Comparison of ENCODE assay signal across 27 cellular contexts in genomic region chr5:86129009-86129408, GRCh38.
"Had no signal": no experiment of that assay in that cellular context is flagged by ENCODE, and none has a peak within 500 bp of the region (broad histone marks: within the 10 kb centered on the region; RNA-seq: fewer than 3 reads in every experiment).

No MANE protein-coding gene starts in this region.

- H3K27me3 ChIP-seq: colonic mucosa, dorsolateral prefrontal cortex, esophagus muscularis mucosa, esophagus squamous epithelium, foreskin keratinocyte, gastrocnemius medialis, gastroesophageal sphincter, heart left ventricle, heart right ventricle had no signal

- H3K36me3 ChIP-seq: colonic mucosa, esophagus muscularis mucosa, esophagus squamous epithelium, gastrocnemius medialis, gastroesophageal sphincter, heart left ventricle, heart right ventricle had no signal

- H3K9me3 ChIP-seq: colonic mucosa, esophagus muscularis mucosa, esophagus squamous epithelium, gastrocnemius medialis, gastroesophageal sphincter, heart left ventricle, heart right ventricle had no signal

- H3K4me3 ChIP-seq: colonic mucosa, coronary artery, dorsolateral prefrontal cortex, esophagus muscularis mucosa, esophagus squamous epithelium, gastrocnemius medialis, gastroesophageal sphincter, heart left ventricle, heart right ventricle had no signal

- H3K4me1 ChIP-seq: colonic mucosa, esophagus squamous epithelium, foreskin keratinocyte, gastrocnemius medialis, gastroesophageal sphincter, heart left ventricle, heart right ventricle had no signal

- H3K27ac ChIP-seq: colonic mucosa, coronary artery, dorsolateral prefrontal cortex, epithelial cell of prostate, esophagus muscularis mucosa, esophagus squamous epithelium, foreskin keratinocyte, gastrocnemius medialis, gastroesophageal sphincter, heart left ventricle, heart right ventricle had no signal

- DNase-seq: colonic mucosa; cortex of kidney; dermis blood vessel endothelial cell; dorsolateral prefrontal cortex; effector CD4-positive, alpha-beta T cell; effector CD8-positive, alpha-beta T cell; effector memory CD4-positive, alpha-beta T cell; effector memory CD8-positive, alpha-beta T cell; endodermal cell; erythroblast; esophagus squamous epithelium; foreskin fibroblast; foreskin keratinocyte; foreskin melanocyte; gastrocnemius medialis; glutamatergic neuron; head of caudate nucleus; heart left ventricle; heart right ventricle had no signal

- FAIRE-seq: endometrium, endothelial cell of umbilical vein, frontal cortex had no signal

- ATAC-seq: effector memory CD8-positive, alpha-beta T cell; esophagus mucosa; foreskin keratinocyte; gastrocnemius medialis; gastroesophageal sphincter; heart left ventricle; heart right ventricle had no signal
